In genomic region chr7:20260219-20260618, GRCh38 we compare ENCODE assay signal across 15 cellular contexts. TPM values are rescaled to one million over a fixed set of nuclear protein-coding genes. Genes with fewer than 3 reads are reported as not detected.
A peak's percentile ranks its signal among the peaks of the same experiment; 100 is the strongest.
DNase-seq lines count a peak whose midpoint lies in the region; TF ChIP-seq lines count a peak whose summit lies in the region.
"Had no signal": no experiment of that assay in that cellular context is flagged by ENCODE, and none has a peak within 500 bp of the region (broad histone marks: within the 10 kb centered on the region; RNA-seq: fewer than 3 reads in every experiment).

No MANE protein-coding gene starts in this region.

- H3K9me2 ChIP-seq in PC-9 (ENCODE audit: insufficient read depth): no peaks in the 10 kb centered on the region
- no peaks in the 10 kb centered on the region for H3K9me2 ChIP-seq in MM.1S (replicated peaks; ENCODE audit: insufficient read depth, low read length)

- H3K27ac ChIP-seq in PC-9: no peak overlapping the region
- H3K27ac ChIP-seq in prostate gland: no peak overlapping the region
- no peak overlapping the region for H3K27ac ChIP-seq in MM.1S (ENCODE audit: low read length)
- H3K27ac ChIP-seq: HL-60, ovary had no signal

- H3K79me2 ChIP-seq in PC-9 (ENCODE audit: low read depth): no peaks in the 10 kb centered on the region
- no peaks in the 10 kb centered on the region for H3K79me2 ChIP-seq in MM.1S (ENCODE audit: low read length)

- DNase-seq in GM04504 (ENCODE audit: low read depth) (peak; percentile 32), PC-9 (no peak), fibroblast of peridontal ligament (ENCODE audit: extremely low read depth) (peak; percentile 62), prostate gland (ENCODE audit: low spot score) (peak; percentile 5), NCI-H2081 treated with DMSO at 0.1 percent for 48 hours (lab: John Stamatoyannopoulos, UW) (no peak), NOMO-1 treated with DMSO at 0.1 percent for 48 hours (lab: John Stamatoyannopoulos, UW; ENCODE audit: unreplicated experiment) (no peak), NAMALWA (ENCODE audit: low spot score) (no peak), MM.1S (no peak)
- DNase-seq: activated CD8-positive, alpha-beta T cell treated with anti-CD3 and anti-CD28 coated beads for 36 hours; erythroblast; KG1; NCI-H1436; NCI-H524; ovary had no signal

- H3K27me3 ChIP-seq in PC-9 (ENCODE audit: insufficient read depth, low read depth): no peaks in the 10 kb centered on the region
- H3K27me3 ChIP-seq in prostate gland (replicated peaks; ENCODE audit: insufficient read depth): no peaks in the 10 kb centered on the region
- H3K27me3 ChIP-seq in MM.1S (replicated peaks; ENCODE audit: insufficient read depth, low read length): no peaks in the 10 kb centered on the region
- H3K27me3 ChIP-seq: ovary had no signal

- TF ChIP-seq CTCF in PC-9 (conservative IDR thresholded peaks at IDR 0.05): no peak
- TF ChIP-seq CTCF in prostate gland (IDR thresholded peaks at IDR 0.05): no peak
- no peak for TF ChIP-seq CTCF in MM.1S (IDR thresholded peaks at IDR 0.05; ENCODE audit: low read length)

- no peak overlapping the region for H3K4me3 ChIP-seq in PC-9
- H3K4me3 ChIP-seq in prostate gland: no peak overlapping the region
- no peak overlapping the region for H3K4me3 ChIP-seq in MM.1S (ENCODE audit: low read length)
- H3K4me3 ChIP-seq: ovary had no signal

- BruUV-seq in PC-9 (replicated peaks; lab: Mats Ljungman, UMichigan): no TSS peak

- no peak for TF ChIP-seq POLR2A in prostate gland (IDR thresholded peaks at IDR 0.05)

- H3K36me3 ChIP-seq in PC-9 (ENCODE audit: low read depth): no peaks in the 10 kb centered on the region
- H3K36me3 ChIP-seq in prostate gland: no peaks in the 10 kb centered on the region
- H3K36me3 ChIP-seq in MM.1S (replicated peaks; ENCODE audit: insufficient read depth, low read length): no peaks in the 10 kb centered on the region
- H3K36me3 ChIP-seq: ovary had no signal

- POLR2A ChIA-PET in PC-9 (lab: Charles Lee; ENCODE audit: unreplicated experiment): no interaction called here

- H3K4me1 ChIP-seq in PC-9 (replicated peaks; ENCODE audit: insufficient read depth): no peaks in the 10 kb centered on the region
- H3K4me1 ChIP-seq in prostate gland (replicated peaks): no peaks in the 10 kb centered on the region
- no peaks in the 10 kb centered on the region for H3K4me1 ChIP-seq in MM.1S (ENCODE audit: low read length)

- no peaks in the 10 kb centered on the region for H3F3A ChIP-seq in PC-9 (ENCODE audit: insufficient read depth, low read depth)
- no peaks in the 10 kb centered on the region for H3F3A ChIP-seq in MM.1S (ENCODE audit: insufficient read depth, low read length)

- WGBS in prostate gland: 43% methylated on average over 1 of the region's 1 CpG

- H4K20me1 ChIP-seq in PC-9 (ENCODE audit: insufficient read depth) (no peaks in the 10 kb centered on the region), MM.1S (ENCODE audit: insufficient read depth, low read length) (no peaks in the 10 kb centered on the region)

- intact Hi-C loops in PC-9 (cut with micrococcal nuclease; ENCODE audit: unreplicated experiment): no loop called here
- intact Hi-C loops in prostate gland (cut with DNase I): no loop called here

- no peak overlapping the region for H3K9ac ChIP-seq in MM.1S (ENCODE audit: low read length)

- CTCF ChIA-PET in PC-9 (lab: Charles Lee): no interaction called here

- H3K4me2 ChIP-seq in PC-9 (no peak overlapping the region), MM.1S (ENCODE audit: low read depth, low read length) (no peak overlapping the region)

- H2AFZ ChIP-seq in PC-9 (0 out of 2 replicates have a peak overlapping the region, but pooled peaks have one; percentile 48), MM.1S (ENCODE audit: low read length) (no peak overlapping the region)

- no peaks in the 10 kb centered on the region for H3K9me3 ChIP-seq in PC-9 (ENCODE audit: insufficient read depth, low read depth)
- H3K9me3 ChIP-seq in prostate gland: no peaks in the 10 kb centered on the region
- no peaks in the 10 kb centered on the region for H3K9me3 ChIP-seq in MM.1S (replicated peaks; ENCODE audit: insufficient read depth, low read length)
- H3K9me3 ChIP-seq: ovary had no signal

RNA-seq across cellular contexts. Expression of gene MACC1, which starts 43.0 kb away (rescaled TPM):
- total RNA-seq in PC-9 (2021) (48.4 and 50.8 TPM in 2 replicates), prostate gland (1 to 10 TPM; 3.0 to 3.4 TPM)

Comparison
In these comparisons a context has a peak if more than half of its experiments do, and no peak if none do; other contexts are left out.
1. DNase-seq: peak in GM04504 (single experiment), fibroblast of peridontal ligament (single experiment) and prostate gland (single experiment); none in PC-9 (0 of 2), NCI-H2081 treated with DMSO at 0.1 percent for 48 hours (single experiment), NOMO-1 treated with DMSO at 0.1 percent for 48 hours (single experiment), NAMALWA (single experiment) and MM.1S (single experiment).
2. RNA of gene MACC1, which starts 43.0 kb away (total RNA-seq): 48.4 to 50.8 TPM in PC-9; 3.0 to 3.4 TPM in prostate gland; every median in the first group is over 10 times any median in the second.